Comparison of ENCODE assay signal across 12 cellular contexts in genomic region chr13:73062368-73062767, GRCh38. TPM values are rescaled to one million over a fixed set of nuclear protein-coding genes. Genes with fewer than 3 reads are reported as not detected.
DNase-seq lines count a peak whose midpoint lies in the region; TF ChIP-seq lines count a peak whose summit lies in the region.
"Had no signal": no experiment of that assay in that cellular context is flagged by ENCODE, and none has a peak within 500 bp of the region (broad histone marks: within the 10 kb centered on the region; RNA-seq: fewer than 3 reads in every experiment).

No MANE protein-coding gene starts in this region.

- DNase-seq in Peyer's patch (no peak), esophagus squamous epithelium (lab: John Stamatoyannopoulos, UW) (no peak), DMS 273 (lab: John Stamatoyannopoulos, UW; ENCODE audit: unreplicated experiment) (no peak), SW480 (ENCODE audit: low spot score) (no peak), Kasumi-1 (lab: John Stamatoyannopoulos, UW) (no peak)
- DNase-seq: activated effector memory CD4-positive, alpha-beta T cell treated with Interleukin-2 at 50 U/mL for 16 hours; NCI-H187 treated with DMSO at 0.1 percent for 48 hours; SIG-M5; stimulated activated CD4-positive, alpha-beta T cell treated with anti-CD3 and anti-CD28 coated beads, Interleukin-15, amount 100 ng/mL, for 24 hours had no signal

- TF ChIP-seq POLR2A in Peyer's patch (IDR thresholded peaks at IDR 0.05), result peak in 1 of 2 donors; percentile 31
- TF ChIP-seq POLR2A in esophagus squamous epithelium (IDR thresholded peaks at IDR 0.05), result no peak

- H3K9me3 ChIP-seq in Peyer's patch, result no peaks in the 10 kb centered on the region
- no peaks in the 10 kb centered on the region for H3K9me3 ChIP-seq in esophagus squamous epithelium
- no peaks in the 10 kb centered on the region for H3K9me3 ChIP-seq in neutrophil

- H3K4me1 ChIP-seq in Peyer's patch (peaks cover 0 to 9% (median 0%) of the 10 kb centered on the region in 4 donors), esophagus squamous epithelium (peaks cover 0 to 51% (median 0%) of the 10 kb centered on the region in 3 donors), neutrophil (ENCODE audit: control insufficient read depth in 1 of 2, insufficient read depth in 1 of 2, low read depth in 1 of 2, low read length in 1 of 2) (peaks cover 38 to 46% of the 10 kb centered on the region in 2 experiments), urinary bladder (ENCODE audit: insufficient read depth) (no peaks in the 10 kb centered on the region)
- H3K4me1 ChIP-seq: parathyroid adenoma had no signal

- H3K4me3 ChIP-seq in Peyer's patch, result peak overlapping the region in 3 of 4 donors; percentile 60 to 86 (median 72)
- H3K4me3 ChIP-seq in esophagus squamous epithelium, result peak overlapping the region; percentile 52 to 91 (median 82)
- H3K4me3 ChIP-seq in neutrophil (ENCODE audit: low read depth in 1 of 2, low read length in 1 of 2), result no peak overlapping the region
- peak overlapping the region; percentile 22 for H3K4me3 ChIP-seq in urinary bladder (ENCODE audit: low read depth, low read length)

- 34 to 67% methylated on average over 6 of the region's 6 CpGs for WGBS in esophagus squamous epithelium, 2 donors
- WGBS in urinary bladder, result 91% methylated on average over 6 of the region's 6 CpGs

- H3K36me3 ChIP-seq in Peyer's patch (peaks cover 0 to 26% (median 0%) of the 10 kb centered on the region in 3 donors), esophagus squamous epithelium (peaks cover 0 to 50% (median 0%) of the 10 kb centered on the region in 3 donors), neutrophil (peaks cover 45% of the 10 kb centered on the region), urinary bladder (ENCODE audit: insufficient read depth) (peaks cover 2% of the 10 kb centered on the region)

- no peak for TF ChIP-seq CTCF in Peyer's patch (IDR thresholded peaks at IDR 0.05)
- no peak for TF ChIP-seq CTCF in esophagus squamous epithelium (IDR thresholded peaks at IDR 0.05)
- TF ChIP-seq CTCF in neutrophil (IDR thresholded peaks at IDR 0.05), result no peak

- H3K27ac ChIP-seq in Peyer's patch (peak overlapping the region in 3 of 4 donors; percentile 73 to 91 (median 83)), esophagus squamous epithelium (peak overlapping the region; percentile 89 to 97 (median 94)), neutrophil (peak overlapping the region; percentile 91), urinary bladder (ENCODE audit: low read depth) (no peak overlapping the region)
- H3K27ac ChIP-seq: parathyroid adenoma had no signal

- H3K27me3 ChIP-seq in Peyer's patch (no peaks in the 10 kb centered on the region), esophagus squamous epithelium (peaks cover 0 to 7% (median 0%) of the 10 kb centered on the region in 4 donors), neutrophil (peaks cover 4% of the 10 kb centered on the region)

- intact Hi-C loops in esophagus squamous epithelium (cut with DNase I), result no loop called here

RNA-seq across cellular contexts. Expression of gene KLF5, which starts 3.6 kb away (rescaled TPM):
- total RNA-seq in Peyer's patch, result 100 to 1,000 TPM in 3 of 4 donors, 10 to 100 TPM in 1; 70.1 to 250 (median 209) TPM
- total RNA-seq in esophagus squamous epithelium, result 100 to 1,000 TPM; 181 to 271 (median 230) TPM
- total RNA-seq in urinary bladder, result 30.2 TPM
- polyA plus RNA-seq in urinary bladder, result 19.6 TPM

Comparison
In these comparisons a context has a peak if more than half of its experiments do, and no peak if none do; other contexts are left out.
1. H3K4me3 ChIP-seq: peak in Peyer's patch (3 of 4), esophagus squamous epithelium (4 of 4) and urinary bladder (single experiment); none in neutrophil (0 of 2).